ENCODE assay signal across 16 cellular contexts in the genomic region with DNA sequence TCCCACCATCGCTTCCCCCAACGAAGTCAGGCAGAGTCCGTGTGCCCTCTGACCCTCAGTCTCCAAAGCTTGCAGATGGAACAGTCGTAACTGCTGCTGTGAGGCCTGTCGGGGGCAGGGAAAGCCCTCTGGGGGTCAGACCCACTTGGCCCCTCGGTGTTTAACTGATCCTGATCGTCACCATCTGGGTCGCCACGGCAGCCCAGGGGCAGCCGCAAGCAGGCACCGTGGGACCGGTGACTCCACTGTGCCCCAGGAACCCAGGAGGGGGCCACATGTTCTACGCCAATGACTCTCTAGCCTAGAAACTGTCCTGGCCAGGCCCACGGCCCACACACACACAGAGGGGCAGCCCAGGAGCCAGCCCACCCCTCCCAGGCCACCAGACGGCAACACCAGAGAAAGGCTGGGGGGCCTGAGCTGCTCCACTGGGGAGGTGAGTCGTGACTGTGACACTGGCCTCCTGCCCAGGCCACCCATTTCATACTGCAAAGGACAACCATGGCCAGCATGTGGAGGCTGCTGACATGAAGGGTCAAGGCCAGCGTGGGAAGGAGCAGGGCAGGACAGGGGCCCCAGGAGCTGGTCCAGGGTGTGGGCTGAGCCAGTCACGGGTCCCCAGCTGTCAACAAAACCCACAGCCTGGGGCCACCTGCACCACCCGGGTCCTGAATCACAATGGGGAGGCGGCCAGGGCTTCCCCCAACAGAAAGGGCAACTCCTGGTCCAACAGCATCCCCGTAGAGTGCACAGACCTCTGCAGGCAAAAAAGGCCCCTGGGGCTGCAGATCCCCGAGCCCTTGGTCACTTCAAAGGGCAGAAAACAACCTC. TPM values are rescaled to one million over a fixed set of nuclear protein-coding genes. Genes with fewer than 3 reads are reported as not detected.
DNase-seq lines count a peak whose midpoint lies in the region; ATAC-seq and TF ChIP-seq lines count a peak whose summit lies in the region.
"Had no signal": no experiment of that assay in that cellular context is flagged by ENCODE, and none has a peak within 500 bp of the region (broad histone marks: within the 10 kb centered on the region; RNA-seq: fewer than 3 reads in every experiment).

No MANE protein-coding gene starts in this region.

- H3K9me3 ChIP-seq in Caco-2 (no peaks in the 10 kb centered on the region), trophoblast cell (ENCODE audit: insufficient read depth, low read depth, low read length) (peaks cover 3% of the 10 kb centered on the region)
- no peaks in the 10 kb centered on the region for H3K9me3 ChIP-seq in CD4-positive, alpha-beta T cell (ENCODE audit: control insufficient read depth, low read length)
- H3K9me3 ChIP-seq: HAP-1, tibial artery had no signal

- H4K12ac ChIP-seq in trophoblast cell (ENCODE audit: low read depth, low read length), result no peak overlapping the region

- peaks cover 2% of the 10 kb centered on the region for H3K79me1 ChIP-seq in trophoblast cell (ENCODE audit: low read length)

- no peak for TF ChIP-seq CTCF in Caco-2 (IDR thresholded peaks at IDR 0.05; ENCODE audit: insufficient read depth in 1 of 2, low read depth in 1 of 2, low read length in 1 of 2, severe bottlenecking in 1 of 2, unreplicated experiment in 1 of 2)
- no peak for TF ChIP-seq CTCF in CD4-positive, alpha-beta T cell (IDR thresholded peaks at IDR 0.05)

- H3K4me3 Mint-ChIP-seq in Caco-2 (ENCODE audit: unreplicated experiment), result peak overlapping the region; percentile 63
- no peak overlapping the region for H3K4me3 Mint-ChIP-seq in stimulated activated effector memory CD8-positive, alpha-beta T cell treated with anti-CD3 and anti-CD28 coated beads, Interleukin-12 subunit alpha, Interleukin-12 subunit beta, amount 100 ng/mL, for 72 hours
- no peak overlapping the region for H3K4me3 Mint-ChIP-seq in CD4-positive, alpha-beta T cell
- H3K4me3 Mint-ChIP-seq: naive thymus-derived CD8-positive, alpha-beta T cell had no signal

- no peaks in the 10 kb centered on the region for H3K27me3 Mint-ChIP-seq in Caco-2 (ENCODE audit: insufficient read depth, unreplicated experiment)
- H3K27me3 Mint-ChIP-seq in CD4-positive, alpha-beta T cell, result no peaks in the 10 kb centered on the region
- H3K27me3 Mint-ChIP-seq: naive thymus-derived CD8-positive, alpha-beta T cell had no signal

- H3K4me1 Mint-ChIP-seq in Caco-2 (ENCODE audit: low read depth, unreplicated experiment), result peaks cover 28% of the 10 kb centered on the region
- H3K4me1 Mint-ChIP-seq in stimulated activated effector memory CD8-positive, alpha-beta T cell treated with anti-CD3 and anti-CD28 coated beads, Interleukin-12 subunit alpha, Interleukin-12 subunit beta, amount 100 ng/mL, for 72 hours, result peaks cover 22% of the 10 kb centered on the region
- no peaks in the 10 kb centered on the region for H3K4me1 Mint-ChIP-seq in CD4-positive, alpha-beta T cell (ENCODE audit: low read depth)

- peak overlapping the region; percentile 32 for H2AFZ ChIP-seq in trophoblast cell (ENCODE audit: insufficient read depth, low read length, poor library complexity)

- H2BK5ac ChIP-seq in trophoblast cell (ENCODE audit: low read depth, low read length, poor library complexity), result no peak overlapping the region

- H3K9me3 Mint-ChIP-seq in Caco-2 (ENCODE audit: unreplicated experiment), result no peaks in the 10 kb centered on the region
- no peaks in the 10 kb centered on the region for H3K9me3 Mint-ChIP-seq in stimulated activated effector memory CD8-positive, alpha-beta T cell treated with anti-CD3 and anti-CD28 coated beads, Interleukin-12 subunit alpha, Interleukin-12 subunit beta, amount 100 ng/mL, for 72 hours
- H3K9me3 Mint-ChIP-seq in CD4-positive, alpha-beta T cell, result no peaks in the 10 kb centered on the region

- H3K36me3 ChIP-seq in Caco-2 (ENCODE audit: control insufficient read depth, insufficient read depth, low read length), result no peaks in the 10 kb centered on the region
- H3K36me3 ChIP-seq in trophoblast cell (ENCODE audit: control insufficient read depth in 1 of 2, insufficient read depth in 2 of 2, low read length in 2 of 2), result peaks cover 5 to 11% of the 10 kb centered on the region in 2 experiments
- H3K36me3 ChIP-seq: HAP-1, tibial artery had no signal

- H3K27ac ChIP-seq in trophoblast cell (ENCODE audit: low read depth, low read length), result no peak overlapping the region
- H3K27ac ChIP-seq in CD4-positive, alpha-beta T cell (ENCODE audit: low read depth, low read length), result no peak overlapping the region
- H3K27ac ChIP-seq: tibial artery had no signal

- H3K23ac ChIP-seq in trophoblast cell (ENCODE audit: low read length), result no peak overlapping the region

- no TSS peak for BruUV-seq in Caco-2 (replicated peaks; lab: Mats Ljungman, UMichigan)

- H3K27me3 ChIP-seq in Caco-2 (replicated peaks; ENCODE audit: control insufficient read depth, insufficient read depth, low read length), result no peaks in the 10 kb centered on the region
- no peaks in the 10 kb centered on the region for H3K27me3 ChIP-seq in trophoblast cell (ENCODE audit: insufficient read depth, low read length)
- no peaks in the 10 kb centered on the region for H3K27me3 ChIP-seq in CD4-positive, alpha-beta T cell (ENCODE audit: control insufficient read depth, insufficient read depth, low read length)
- H3K27me3 ChIP-seq: tibial artery had no signal

- peaks cover 50% of the 10 kb centered on the region for H3K4me1 ChIP-seq in Caco-2
- peaks cover 44 to 56% of the 10 kb centered on the region in 2 experiments for H3K4me1 ChIP-seq in trophoblast cell (ENCODE audit: control insufficient read depth in 1 of 2, insufficient read depth in 2 of 2, low read length in 2 of 2)

- intact Hi-C loops in Caco-2 (cut with micrococcal nuclease; ENCODE audit: unreplicated experiment), result no loop called here
- intact Hi-C loops in left cardiac atrium (cut with DNase I), result no loop called here
- intact Hi-C loops in CD4-positive, alpha-beta T cell (cut with DNase I, micrococcal nuclease), result no loop called here

- H3K79me2 ChIP-seq in trophoblast cell (ENCODE audit: control insufficient read depth, insufficient read depth, low read length, poor library complexity), result peaks cover 68% of the 10 kb centered on the region

- peak overlapping the region; percentile 85 for H3K27ac Mint-ChIP-seq in Caco-2 (ENCODE audit: unreplicated experiment)
- H3K27ac Mint-ChIP-seq in stimulated activated effector memory CD8-positive, alpha-beta T cell treated with anti-CD3 and anti-CD28 coated beads, Interleukin-12 subunit alpha, Interleukin-12 subunit beta, amount 100 ng/mL, for 72 hours, result no peak overlapping the region
- no peak overlapping the region for H3K27ac Mint-ChIP-seq in CD4-positive, alpha-beta T cell

- H3K36me3 Mint-ChIP-seq in Caco-2 (ENCODE audit: insufficient read depth, unreplicated experiment), result peaks cover 5% of the 10 kb centered on the region
- no peaks in the 10 kb centered on the region for H3K36me3 Mint-ChIP-seq in stimulated activated effector memory CD8-positive, alpha-beta T cell treated with anti-CD3 and anti-CD28 coated beads, Interleukin-12 subunit alpha, Interleukin-12 subunit beta, amount 100 ng/mL, for 72 hours
- no peaks in the 10 kb centered on the region for H3K36me3 Mint-ChIP-seq in CD4-positive, alpha-beta T cell (ENCODE audit: low read depth)
- H3K36me3 Mint-ChIP-seq: naive thymus-derived CD8-positive, alpha-beta T cell had no signal

- peak overlapping the region; percentile 97 for H3K4ac ChIP-seq in trophoblast cell (ENCODE audit: low read depth, low read length)

- no peak overlapping the region for H2BK12ac ChIP-seq in trophoblast cell (ENCODE audit: low read length)

- peak overlapping the region; percentile 19 for H3K14ac ChIP-seq in trophoblast cell (ENCODE audit: low read length)

- no peak overlapping the region for H3K9ac ChIP-seq in trophoblast cell (ENCODE audit: low read length)

- CTCF ChIA-PET in Caco-2 (lab: Charles Lee), result no interaction called here
- CTCF ChIA-PET in CD4-positive, alpha-beta T cell (lab: Charles Lee), result no interaction called here

- H3K18ac ChIP-seq in trophoblast cell (ENCODE audit: low read length), result no peak overlapping the region

- no peak overlapping the region for H4K8ac ChIP-seq in trophoblast cell (ENCODE audit: low read depth, low read length)

- no peak overlapping the region for H4K91ac ChIP-seq in trophoblast cell (ENCODE audit: low read depth, low read length)

- no peak for DNase-seq in Caco-2
- DNase-seq in NAMALWA (ENCODE audit: low spot score), result peak; percentile 38
- peak; percentile 20 for DNase-seq in left cardiac atrium
- no peak for DNase-seq in trophoblast cell
- no peak for DNase-seq in GF-D8 (lab: John Stamatoyannopoulos, UW)
- DNase-seq in stimulated activated effector memory CD8-positive, alpha-beta T cell treated with anti-CD3 and anti-CD28 coated beads, Interleukin-12 subunit alpha, Interleukin-12 subunit beta, amount 100 ng/mL, for 72 hours (ENCODE audit: low spot score in 2 of 2), result no peak
- DNase-seq in CD4-positive, alpha-beta T cell, result no peak
- no peak for DNase-seq in NCI-H748 treated with DMSO at 0.1 percent for 48 hours (lab: John Stamatoyannopoulos, UW)
- DNase-seq: DMS 273 treated with DMSO at 0.1 percent for 48 hours, Karpas-422, NCI-H1436 treated with DMSO at 0.1 percent for 48 hours, NCI-H345, SW 1271, tibial artery had no signal

- no peak overlapping the region for H2BK120ac ChIP-seq in trophoblast cell (ENCODE audit: insufficient read depth, low read length, poor library complexity)

- no CpG with 5 or more reads among the region's 22 CpGs for WGBS in trophoblast cell (ENCODE audit: extremely low coverage, insufficient coverage, insufficient read length)

- H3K4me3 ChIP-seq in Caco-2 (ENCODE audit: low read depth, low read length) (no peak overlapping the region), trophoblast cell (ENCODE audit: low read depth, low read length) (no peak overlapping the region)
- H3K4me3 ChIP-seq: HAP-1, tibial artery had no signal

- no peak overlapping the region for H2AK5ac ChIP-seq in trophoblast cell (ENCODE audit: low read length)

- POLR2A ChIA-PET in Caco-2 (lab: Charles Lee), result no interaction called here
- POLR2A ChIA-PET in CD4-positive, alpha-beta T cell (lab: Charles Lee), result no interaction called here

- ATAC-seq in left cardiac atrium, result no peak
- no peak for ATAC-seq in stimulated activated effector memory CD8-positive, alpha-beta T cell treated with anti-CD3 and anti-CD28 coated beads, Interleukin-12 subunit alpha, Interleukin-12 subunit beta, amount 100 ng/mL, for 72 hours
- ATAC-seq in CD4-positive, alpha-beta T cell (ENCODE audit: poor library complexity), result no peak
- ATAC-seq: naive thymus-derived CD8-positive, alpha-beta T cell had no signal

- no peak overlapping the region for H3K4me2 ChIP-seq in trophoblast cell (ENCODE audit: low read length)

RNA-seq across cellular contexts. Expression of a gene that starts 20.8 kb away (rescaled TPM):
- total RNA-seq in Caco-2 (2022) (51.8 and 55.3 TPM in 2 replicates), left cardiac atrium (1 to 10 TPM; 8.3 to 9.6 TPM)
- 54.6 and 55.9 TPM in 2 replicates for polyA plus RNA-seq in trophoblast cell (2013)
- 1 to 10 TPM; 1.6 to 1.7 TPM for total RNA-seq in CD4-positive, alpha-beta T cell

RNA-seq across cellular contexts. Expression of a gene that starts 53.9 kb away (rescaled TPM):
- total RNA-seq in Caco-2 (2022) (9.1 and 9.4 TPM in 2 replicates), left cardiac atrium (1 to 10 TPM; 7.0 to 7.9 TPM)
- 7.4 and 8.4 TPM in 2 replicates for polyA plus RNA-seq in trophoblast cell (2013)
- total RNA-seq in CD4-positive, alpha-beta T cell, result 1 to 10 TPM; 4.0 to 4.9 TPM

Comparison
In these comparisons a context has a peak if more than half of its experiments do, and no peak if none do; other contexts are left out.
1. DNase-seq: peak in NAMALWA (single experiment) and left cardiac atrium (single experiment); none in Caco-2 (0 of 2), trophoblast cell (0 of 2), GF-D8 (single experiment), stimulated activated effector memory CD8-positive, alpha-beta T cell treated with anti-CD3 and anti-CD28 coated beads, Interleukin-12 subunit alpha, Interleukin-12 subunit beta, amount 100 ng/mL, for 72 hours (0 of 2), CD4-positive, alpha-beta T cell (0 of 10) and NCI-H748 treated with DMSO at 0.1 percent for 48 hours (single experiment).